15 cellular contexts compared by ENCODE assay signal in genomic region chr9:136568288-136569081, GRCh38. TPM values are rescaled to one million over a fixed set of nuclear protein-coding genes. Genes with fewer than 3 reads are reported as not detected.
DNase-seq lines count a peak whose midpoint lies in the region; ATAC-seq, FAIRE-seq and TF ChIP-seq lines count a peak whose summit lies in the region.
"Had no signal": no experiment of that assay in that cellular context is flagged by ENCODE, and none has a peak within 500 bp of the region (broad histone marks: within the 10 kb centered on the region; RNA-seq: fewer than 3 reads in every experiment).

No MANE protein-coding gene starts in this region.

- in situ Hi-C loops in HepG2 (cut with HindIII; ENCODE audit: extremely low pct_ligation_motif_present, low pct_unique_long_range_greater_than_20kb), result no loop called here

- CTCF ChIA-PET in HEK293 (lab: Yijun Ruan, JAX) (no interaction called here), HepG2 (lab: Yijun Ruan, JAX; ENCODE audit: low intra/inter-chr PET ratio, low total read pairs) (no interaction called here)

- intact Hi-C loops in HepG2 (cut with micrococcal nuclease; ENCODE audit: unreplicated experiment), result no loop called here

- DNase-seq in chondrocyte (ENCODE audit: low spot score) (no peak), HepG2 (ENCODE audit: low spot score) (no peak), DMS53 treated with DMSO at 0.1 percent for 48 hours (lab: John Stamatoyannopoulos, UW; ENCODE audit: unreplicated experiment) (no peak), HuH-7 (ENCODE audit: low spot score) (no peak), OCI-M1 (lab: John Stamatoyannopoulos, UW) (no peak)
- DNase-seq: activated CD4-positive, alpha-beta T cell treated with anti-CD3 and anti-CD28 coated beads for 48 hours; erythroblast; naive thymus-derived CD8-positive, alpha-beta T cell; NCI-H146; NCI-H774 had no signal

- no peaks in the 10 kb centered on the region for H3K36me3 Mint-ChIP-seq in chondrocyte (ENCODE audit: low read depth)
- H3K36me3 Mint-ChIP-seq: naive thymus-derived CD8-positive, alpha-beta T cell had no signal

- peaks cover 77% of the 10 kb centered on the region for H3K4me1 Mint-ChIP-seq in chondrocyte (ENCODE audit: low read depth)

- peak overlapping the region; percentile 84 for H3K27ac Mint-ChIP-seq in chondrocyte (ENCODE audit: unreplicated experiment)
- H3K27ac Mint-ChIP-seq: activated T-helper 2 cell treated with anti-CD3 and anti-CD28 coated beads, Interferon-gamma antibody, Interleukin-2, Interleukin-4, amounts not matched to agents 10 μg/mL and 5 μg/mL and 100 μg/mL, durations not matched to agents 14 hours and 24 hours and 36 hours had no signal

- no peaks in the 10 kb centered on the region for H3K4me1 ChIP-seq in HEK293 (ENCODE audit: control insufficient read depth, insufficient read depth, low read length)
- H3K4me1 ChIP-seq in HepG2 (ENCODE audit: insufficient read depth, low read length), result peaks cover 50% of the 10 kb centered on the region
- H3K4me1 ChIP-seq in stomach smooth muscle (ENCODE audit: control insufficient read depth, insufficient read depth, low read length), result peaks cover 78% of the 10 kb centered on the region

- FAIRE-seq in HepG2 (lab: Jason Lieb, UNC), result no peak

- no TSS peak for BruUV-seq in HepG2 (replicated peaks; lab: Mats Ljungman, UMichigan)

- no peaks in the 10 kb centered on the region for H3K27me3 Mint-ChIP-seq in chondrocyte (ENCODE audit: low read depth)
- H3K27me3 Mint-ChIP-seq: naive thymus-derived CD8-positive, alpha-beta T cell had no signal

- H3K27me3 ChIP-seq in HepG2 (ENCODE audit: control insufficient read depth in 1 of 2, insufficient read depth in 2 of 2, low read length in 2 of 2) (peaks cover 26 to 83% of the 10 kb centered on the region in 2 experiments), stomach smooth muscle (ENCODE audit: control insufficient read depth in 1 of 2, insufficient read depth in 2 of 2, low read length in 2 of 2) (no peaks in the 10 kb centered on the region)
- H3K27me3 ChIP-seq: BLaER1 treated with 17β-estradiol and CSF1 and Interleukin-3, amounts not matched to agents 10 nM and 100 nM had no signal

- TF ChIP-seq EP300 in HepG2 (IDR thresholded peaks at IDR 0.05; ENCODE audit: low read depth in 2 of 2, low read length in 2 of 2), result no peak
- TF ChIP-seq EP300 in HepG2 (CRISPR knock-in tag; IDR thresholded peaks at IDR 0.05; ENCODE audit: borderline replicate concordance), result no peak

- no peak overlapping the region for H2AFZ ChIP-seq in HepG2 (ENCODE audit: low read length)

- H3K27ac ChIP-seq in HEK293 (ENCODE audit: extremely low read depth, low read depth, low read length), result no peak overlapping the region
- no peak overlapping the region for H3K27ac ChIP-seq in HepG2 (ENCODE audit: extremely low read length, insufficient read depth, low read length)
- H3K27ac ChIP-seq in stomach smooth muscle (ENCODE audit: low read length), result peak overlapping the region; percentile 31

- H4K20me1 ChIP-seq in HepG2 (ENCODE audit: insufficient read depth, low read length), result no peaks in the 10 kb centered on the region
- H4K20me1 ChIP-seq: BLaER1 treated with 17β-estradiol and CSF1 and Interleukin-3, amounts not matched to agents 10 nM and 100 nM had no signal

- no peaks in the 10 kb centered on the region for H3K9me3 Mint-ChIP-seq in chondrocyte (ENCODE audit: low read depth)
- H3K9me3 Mint-ChIP-seq: activated T-helper 2 cell treated with anti-CD3 and anti-CD28 coated beads, Interferon-gamma antibody, Interleukin-2, Interleukin-4, amounts not matched to agents 10 μg/mL and 5 μg/mL and 100 μg/mL, durations not matched to agents 14 hours and 24 hours and 36 hours; naive thymus-derived CD8-positive, alpha-beta T cell had no signal

- no peak for TF ChIP-seq RAD21 in HepG2 (CRISPR knock-in tag; IDR thresholded peaks at IDR 0.05)

- H3K4me2 ChIP-seq in HepG2 (ENCODE audit: low read depth, low read length), result no peak overlapping the region

- no peaks in the 10 kb centered on the region for H3K79me2 ChIP-seq in HepG2 (ENCODE audit: insufficient read depth, low read length)

- 35% methylated on average over 19 of the region's 24 CpGs for WGBS in HepG2 (ENCODE audit: low lambda C conversion rate)

- H3K36me3 ChIP-seq in HEK293 (ENCODE audit: control insufficient read depth in 2 of 2, insufficient read depth in 1 of 2, low read length in 2 of 2) (no peaks in the 10 kb centered on the region), HepG2 (replicated peaks in 1 of 2; ENCODE audit: control insufficient read depth in 1 of 2, insufficient read depth in 2 of 2, low read length in 2 of 2) (no peaks in the 10 kb centered on the region), stomach smooth muscle (ENCODE audit: control insufficient read depth in 2 of 2, insufficient read depth in 2 of 2, low read length in 2 of 2) (no peaks in the 10 kb centered on the region)
- H3K36me3 ChIP-seq: BLaER1 treated with 17β-estradiol and CSF1 and Interleukin-3, amounts not matched to agents 10 nM and 100 nM had no signal

- no peak for TF ChIP-seq CTCF in HEK293 (tag by site-specific recombination; IDR thresholded peaks at IDR 0.05)
- TF ChIP-seq CTCF in chondrocyte (IDR thresholded peaks at IDR 0.05), result no peak
- TF ChIP-seq CTCF in HepG2 (CRISPR knock-in tag; IDR thresholded peaks at IDR 0.05), result no peak

- no peak overlapping the region for H3K4me3 Mint-ChIP-seq in chondrocyte (ENCODE audit: unreplicated experiment)

- no peak for TF ChIP-seq POLR2A in HepG2 (IDR thresholded peaks at IDR 0.05; ENCODE audit: insufficient read depth in 1 of 2, low read depth in 2 of 2, low read length in 2 of 2)

- H3K4me3 ChIP-seq in HEK293 (ENCODE audit: low read depth, low read length), result no peak overlapping the region
- no peak overlapping the region for H3K4me3 ChIP-seq in HepG2 (replicated peaks in 1 of 3; ENCODE audit: insufficient read depth in 1 of 3, low read depth in 2 of 3, low read length in 3 of 3)
- H3K4me3 ChIP-seq in stomach smooth muscle (ENCODE audit: low read length in 2 of 2), result peak overlapping the region in 1 of 2 donors; percentile 22
- H3K4me3 ChIP-seq: BLaER1 treated with 17β-estradiol and CSF1 and Interleukin-3, amounts not matched to agents 10 nM and 100 nM had no signal

- ATAC-seq in HepG2 (0 out of 3 replicates have a peak, but pooled peaks have one; percentile 5), GM21619 (IDR thresholded peaks at IDR 0.05; ENCODE audit: unreplicated experiment) (no peak)
- ATAC-seq: naive thymus-derived CD8-positive, alpha-beta T cell had no signal

- POLR2A ChIA-PET in HEK293 (lab: Yijun Ruan, JAX) (interaction anchor here (0.9 kb wide), 1 partner anchor 160 kb away, joined by 3 read pairs; no protein-coding TSS in a partner anchor), HepG2 (lab: Yijun Ruan, JAX) (no interaction called here)

- H3K9ac ChIP-seq in HepG2 (ENCODE audit: insufficient read depth, low read depth, low read length) (no peak overlapping the region), stomach smooth muscle (ENCODE audit: low read length in 2 of 2) (peak overlapping the region; percentile 2 to 53)

- H3K9me3 ChIP-seq in HEK293 (ENCODE audit: control insufficient read depth, insufficient read depth, low read depth, low read length) (no peaks in the 10 kb centered on the region), HepG2 (ENCODE audit: low read length) (no peaks in the 10 kb centered on the region), stomach smooth muscle (ENCODE audit: control insufficient read depth in 2 of 2, low read length in 2 of 2) (no peaks in the 10 kb centered on the region)
- H3K9me3 ChIP-seq: BLaER1 treated with 17β-estradiol and CSF1 and Interleukin-3, amounts not matched to agents 10 nM and 100 nM had no signal

TF ChIP-seq in HEK293, 187 proteins besides CTCF, POLR2A, EP300 and RAD21 (continues in another document):
- 0 out of 2 replicates have a peak, but pooled peaks have one; percentile 7 for TF ChIP-seq WT1 (tag by site-specific recombination; IDR thresholded peaks at IDR 0.05)
- TF ChIP-seq ZNF544 (tag by site-specific recombination; IDR thresholded peaks at IDR 0.05), result no peak
- no peak for TF ChIP-seq ZNF664 (tag by site-specific recombination; IDR thresholded peaks at IDR 0.05)
- TF ChIP-seq SCRT2 (tag by site-specific recombination; IDR thresholded peaks at IDR 0.05), result no peak
- TF ChIP-seq ZNF660 (tag by site-specific recombination; IDR thresholded peaks at IDR 0.05), result no peak
- TF ChIP-seq HOXA7 (CRISPR knock-in tag; IDR thresholded peaks at IDR 0.05; ENCODE audit: borderline replicate concordance), result no peak

TF ChIP-seq in HepG2, 621 proteins besides CTCF, POLR2A, EP300 and RAD21 (continues in another document):
- no peak for TF ChIP-seq ATF7 (IDR thresholded peaks at IDR 0.05)
- 0 out of 2 replicates have a peak, but pooled peaks have one; percentile 7 for TF ChIP-seq ATF7 (CRISPR knock-in tag; IDR thresholded peaks at IDR 0.05)
- 0 out of 2 replicates have a peak, but pooled peaks have one; percentile 6 for TF ChIP-seq NR1H2 (CRISPR knock-in tag; IDR thresholded peaks at IDR 0.05; ENCODE audit: borderline replicate concordance, low read depth)

RNA-seq across cellular contexts. Expression of gene NOTCH1, which starts 22.6 kb away (rescaled TPM):
- total RNA-seq in chondrocyte, result 11.6 to 28.7 TPM (median 27.5 TPM) in 3 replicates
- total RNA-seq in HepG2 (2016; rRNA removed; fragmentation: Illumina TruSeq; extraction: Trizol), result 0.22 and 0.35 TPM in 2 replicates
- total RNA-seq in HepG2 (2016; cell fraction: cytosol; rRNA removed; fragmentation: Illumina TruSeq; extraction: Trizol; ENCODE audit: low read depth), result 0.18 and 0.20 TPM in 2 replicates
- 0.13 and 0.43 TPM in 2 replicates for total RNA-seq in HepG2 (2016; cell fraction: insoluble cytoplasmic fraction; rRNA removed; fragmentation: Illumina TruSeq; extraction: Trizol)
- 0.17 and 0.28 TPM in 2 replicates for total RNA-seq in HepG2 (2016; cell fraction: membrane; rRNA removed; fragmentation: Illumina TruSeq; extraction: Trizol)
- total RNA-seq in HepG2 (2016; cell fraction: nucleus; rRNA removed; fragmentation: Illumina TruSeq; extraction: Trizol), result 0.69 and 1.3 TPM in 2 replicates
- 0.09 and 0.12 TPM in 2 replicates for polyA plus RNA-seq in HepG2 (2011; rRNA removed)
- 0.04 and 0.11 TPM in 2 replicates for polyA plus RNA-seq in HepG2 (2011; cell fraction: cytosol; rRNA removed)
- 0.90 and 1.1 TPM in 2 replicates for polyA plus RNA-seq in HepG2 (2011; cell fraction: nucleus; rRNA removed)
- polyA plus RNA-seq in HepG2 (2012), result 0.09 and 0.31 TPM in 2 replicates
- polyA plus RNA-seq in HepG2 (2016; cell fraction: cytosol; fragmentation: Illumina TruSeq; extraction: Trizol; ENCODE audit: low read depth), result 0.02 TPM in 2 replicates
- polyA plus RNA-seq in HepG2 (2016; cell fraction: insoluble cytoplasmic fraction; fragmentation: Illumina TruSeq; extraction: Trizol; ENCODE audit: low read depth), result 0.15 and 0.22 TPM in 2 replicates
- polyA plus RNA-seq in HepG2 (2016; cell fraction: membrane; fragmentation: Illumina TruSeq; extraction: Trizol; ENCODE audit: low read depth), result 0.05 and 0.13 TPM in 2 replicates
- 1.3 and 1.9 TPM in 2 replicates for polyA plus RNA-seq in HepG2 (2016; cell fraction: nucleus; fragmentation: Illumina TruSeq; extraction: Trizol; ENCODE audit: insufficient read depth, low read depth)
- 0.54 and 4.7 TPM in 2 replicates for polyA minus RNA-seq in HepG2 (2011; rRNA and poly(A)+ RNA removed; ENCODE audit: low replicate concordance)
- polyA minus RNA-seq in HepG2 (2011; cell fraction: cytosol; rRNA and poly(A)+ RNA removed), result 0.44 and 0.99 TPM in 2 replicates
- 0.64 and 0.75 TPM in 2 replicates for polyA minus RNA-seq in HepG2 (2011; cell fraction: nucleus; rRNA and poly(A)+ RNA removed)
